40 cellular contexts compared by ENCODE assay signal in the genomic region with DNA sequence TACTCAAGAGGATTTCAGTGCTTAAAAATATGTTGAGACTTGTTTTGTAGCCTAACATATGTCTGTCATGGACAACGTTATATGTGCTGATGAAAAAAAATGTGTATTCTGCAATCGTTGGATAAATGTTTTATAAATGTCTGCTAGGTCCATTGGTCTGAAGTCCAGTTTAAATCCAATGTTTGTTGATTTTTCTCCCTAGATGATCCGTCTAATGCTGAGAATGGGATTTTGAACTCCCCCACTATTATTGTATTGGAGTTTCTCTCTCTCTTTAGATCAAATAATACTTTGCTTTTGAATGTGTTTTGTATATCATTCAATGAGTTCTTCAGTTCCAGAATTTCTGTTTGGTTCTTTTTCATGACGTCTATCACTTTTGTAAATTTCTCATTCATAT. TPM values are rescaled to one million over a fixed set of nuclear protein-coding genes. Genes with fewer than 3 reads are reported as not detected.
"Had no signal": no experiment of that assay in that cellular context is flagged by ENCODE, and none has a peak within 500 bp of the region (broad histone marks: within the 10 kb centered on the region; RNA-seq: fewer than 3 reads in every experiment).

No MANE protein-coding gene starts in this region.

- ATAC-seq: activated CD4-positive, alpha-beta T cell treated with anti-CD3 and anti-CD28 coated beads for 36 hours; activated CD8-positive, alpha-beta memory T cell treated with anti-CD3 and anti-CD28 coated beads, Interleukin-2, amount 10 ng/mL, durations not matched to agents 7 days and 5 days; activated CD8-positive, alpha-beta T cell treated with anti-CD3 and anti-CD28 coated beads, Interleukin-2, amount 10 ng/mL, durations not matched to agents 7 days and 5 days; activated naive CD8-positive, alpha-beta T cell treated with anti-CD3 and anti-CD28 coated beads, Interleukin-2, amount 50 U/mL, for 24 hours; gastroesophageal sphincter; T-cell had no signal

- DNase-seq: activated CD4-positive, alpha-beta memory T cell treated with anti-CD3 and anti-CD28 coated beads for 36 hours; activated CD4-positive, alpha-beta T cell treated with anti-CD3 and anti-CD28 coated beads for 36 hours; activated CD4-positive, alpha-beta T cell treated with anti-CD3 and anti-CD28 coated beads, Interleukin-2, amount 10 ng/mL, durations not matched to agents 24 days and 14 days; activated CD4-positive, CD25-positive, alpha-beta regulatory T cell; activated CD4-positive, CD25-positive, alpha-beta regulatory T cell treated with anti-CD3 and anti-CD28 coated beads, Interleukin-2, amount 50 U/mL, for 72 hours; activated CD8-positive, alpha-beta memory T cell treated with anti-CD3 and anti-CD28 coated beads, Interleukin-2, amount 10 ng/mL, durations not matched to agents 7 days and 5 days; activated CD8-positive, alpha-beta memory T cell treated with anti-CD3 and anti-CD28 coated beads, Interleukin-2, amount 50 U/mL, for 4 hours; activated CD8-positive, alpha-beta T cell treated with anti-CD3 and anti-CD28 coated beads, Interleukin-2, amount 10 ng/mL, durations not matched to agents 7 days and 5 days; activated effector memory CD4-positive, alpha-beta T cell treated with anti-CD3 and anti-CD28 coated beads, Interleukin-2, amount 50 U/mL, for 16 hours; activated naive CD4-positive, alpha-beta T cell treated with anti-CD3 and anti-CD28 coated beads for 36 hours; activated naive CD8-positive, alpha-beta T cell treated with anti-CD3 and anti-CD28 coated beads for 36 hours; activated naive CD8-positive, alpha-beta T cell treated with anti-CD3 and anti-CD28 coated beads, Interleukin-2, amount 50 U/mL, for 24 hours; activated T-cell treated with anti-CD3 and anti-CD28 coated beads, Interleukin-2, amount 50 U/mL, for 1 hour; activated T-cell treated with anti-CD3 and anti-CD28 coated beads, Interleukin-2, amount 50 U/mL, for 48 hours; adrenal gland; amygdala; aorta; dorsolateral prefrontal cortex; effector memory CD4-positive, alpha-beta T cell; endodermal cell; erythroblast; foreskin melanocyte; SW 1271; T-cell; T1000 had no signal

- H3K27ac ChIP-seq: adrenal gland, breast epithelium, cardiac muscle cell, coronary artery, dorsolateral prefrontal cortex, esophagus muscularis mucosa, gastroesophageal sphincter had no signal

- H3K4me1 ChIP-seq: adrenal gland, breast epithelium, gastroesophageal sphincter had no signal

- H3K27ac Mint-ChIP-seq: activated CD4-positive, alpha-beta memory T cell treated with anti-CD3 and anti-CD28 coated beads for 36 hours; activated CD4-positive, alpha-beta T cell treated with anti-CD3 and anti-CD28 coated beads for 36 hours; activated CD4-positive, alpha-beta T cell treated with anti-CD3 and anti-CD28 coated beads, Interleukin-2, amount 10 ng/mL, durations not matched to agents 24 days and 14 days; activated CD8-positive, alpha-beta memory T cell treated with anti-CD3 and anti-CD28 coated beads, Interleukin-2, amount 10 ng/mL, durations not matched to agents 7 days and 5 days; activated CD8-positive, alpha-beta T cell treated with anti-CD3 and anti-CD28 coated beads, Interleukin-2, amount 10 ng/mL, durations not matched to agents 7 days and 5 days; activated naive CD4-positive, alpha-beta T cell treated with anti-CD3 and anti-CD28 coated beads for 36 hours; activated naive CD4-positive, alpha-beta T cell treated with anti-CD3 and anti-CD28 coated beads, Interleukin-2, amount 50 U/mL, for 24 hours; activated naive CD8-positive, alpha-beta T cell treated with anti-CD3 and anti-CD28 coated beads for 36 hours; activated naive CD8-positive, alpha-beta T cell treated with anti-CD3 and anti-CD28 coated beads, Interleukin-2, amount 50 U/mL, for 24 hours; activated T-helper 1 cell treated with anti-CD3 and anti-CD28 coated beads, Interleukin-12 subunit alpha, Interleukin-12 subunit beta, Interleukin-2, Interleukin-4 antibody, amounts not matched to agents 30 ng/mL and 10 ng/mL and 1 ng/mL, durations not matched to agents 14 hours and 24 hours and 36 hours; activated T-helper 2 cell treated with anti-CD3 and anti-CD28 coated beads, Interferon-gamma antibody, Interleukin-2, Interleukin-4, amounts not matched to agents 10 μg/mL and 5 μg/mL and 100 μg/mL, durations not matched to agents 14 hours and 24 hours and 36 hours; brain; dendritic cell treated with granulocyte-macrophage colony-stimulating factor and Interleukin-4, amounts not matched to agents 40 ng/mL and 50 ng/mL, for 4 days; endodermal cell; T-cell; T-helper 1 cell treated with Interleukin-12 subunit alpha and Interleukin-12 subunit beta and Interleukin-4 antibody, amounts not matched to agents 30 μg/mL and 1 μg/mL, for 36 hours had no signal

- H3K36me3 ChIP-seq: adrenal gland, breast epithelium, cardiac muscle cell, esophagus muscularis mucosa, gastroesophageal sphincter had no signal

- H3K4me3 ChIP-seq: adrenal gland, breast epithelium, cardiac muscle cell, coronary artery, dorsolateral prefrontal cortex, esophagus muscularis mucosa, gastroesophageal sphincter had no signal

- H3K4me3 Mint-ChIP-seq: activated CD4-positive, alpha-beta memory T cell treated with anti-CD3 and anti-CD28 coated beads for 36 hours; activated CD4-positive, alpha-beta T cell treated with anti-CD3 and anti-CD28 coated beads for 36 hours; activated CD4-positive, alpha-beta T cell treated with anti-CD3 and anti-CD28 coated beads, Interleukin-2, amount 10 ng/mL, durations not matched to agents 24 days and 14 days; activated CD8-positive, alpha-beta memory T cell treated with anti-CD3 and anti-CD28 coated beads, Interleukin-2, amount 10 ng/mL, durations not matched to agents 7 days and 5 days; activated CD8-positive, alpha-beta T cell treated with anti-CD3 and anti-CD28 coated beads, Interleukin-2, amount 10 ng/mL, durations not matched to agents 7 days and 5 days; activated naive CD4-positive, alpha-beta T cell treated with anti-CD3 and anti-CD28 coated beads for 36 hours; activated naive CD4-positive, alpha-beta T cell treated with anti-CD3 and anti-CD28 coated beads, Interleukin-2, amount 50 U/mL, for 24 hours; activated naive CD8-positive, alpha-beta T cell treated with anti-CD3 and anti-CD28 coated beads for 36 hours; activated naive CD8-positive, alpha-beta T cell treated with anti-CD3 and anti-CD28 coated beads, Interleukin-2, amount 50 U/mL, for 24 hours; activated T-helper 1 cell treated with anti-CD3 and anti-CD28 coated beads, Interleukin-12 subunit alpha, Interleukin-12 subunit beta, Interleukin-2, Interleukin-4 antibody, amounts not matched to agents 30 ng/mL and 10 ng/mL and 1 ng/mL, durations not matched to agents 14 hours and 24 hours and 36 hours; brain; central memory CD8-positive, alpha-beta T cell; dendritic cell treated with granulocyte-macrophage colony-stimulating factor and Interleukin-4, amounts not matched to agents 40 ng/mL and 50 ng/mL, for 4 days; endodermal cell; T-cell; T-helper 1 cell treated with Interleukin-12 subunit alpha and Interleukin-12 subunit beta and Interleukin-4 antibody, amounts not matched to agents 30 μg/mL and 1 μg/mL, for 36 hours had no signal

- H3K27me3 ChIP-seq: adrenal gland, breast epithelium, cardiac muscle cell, dorsolateral prefrontal cortex, esophagus muscularis mucosa, gastroesophageal sphincter had no signal

- H3K9me3 Mint-ChIP-seq: dendritic cell treated with granulocyte-macrophage colony-stimulating factor and Interleukin-4, amounts not matched to agents 40 ng/mL and 50 ng/mL, for 4 days had no signal

- H3K4me1 Mint-ChIP-seq: activated CD4-positive, alpha-beta T cell treated with anti-CD3 and anti-CD28 coated beads, Interleukin-2, amount 10 ng/mL, durations not matched to agents 24 days and 14 days; activated CD8-positive, alpha-beta memory T cell treated with anti-CD3 and anti-CD28 coated beads, Interleukin-2, amount 10 ng/mL, durations not matched to agents 7 days and 5 days; brain had no signal

- H3K27me3 Mint-ChIP-seq: activated CD4-positive, alpha-beta memory T cell treated with anti-CD3 and anti-CD28 coated beads for 36 hours; activated CD4-positive, alpha-beta T cell treated with anti-CD3 and anti-CD28 coated beads for 36 hours; activated CD4-positive, alpha-beta T cell treated with anti-CD3 and anti-CD28 coated beads, Interleukin-2, amount 10 ng/mL, durations not matched to agents 24 days and 14 days; activated CD8-positive, alpha-beta memory T cell treated with anti-CD3 and anti-CD28 coated beads, Interleukin-2, amount 10 ng/mL, durations not matched to agents 7 days and 5 days; activated naive CD4-positive, alpha-beta T cell treated with anti-CD3 and anti-CD28 coated beads, Interleukin-2, amount 50 U/mL, for 24 hours; activated naive CD8-positive, alpha-beta T cell treated with anti-CD3 and anti-CD28 coated beads for 36 hours; activated naive CD8-positive, alpha-beta T cell treated with anti-CD3 and anti-CD28 coated beads, Interleukin-2, amount 50 U/mL, for 24 hours; brain; central memory CD8-positive, alpha-beta T cell; dendritic cell treated with granulocyte-macrophage colony-stimulating factor and Interleukin-4, amounts not matched to agents 40 ng/mL and 50 ng/mL, for 4 days; T-cell had no signal

RNA-seq across cellular contexts. Expression of a gene that starts 51.2 kb away (rescaled TPM):
- total RNA-seq: activated CD4-positive, alpha-beta memory T cell treated with anti-CD3 and anti-CD28 coated beads for 36 hours; activated CD4-positive, alpha-beta T cell treated with anti-CD3 and anti-CD28 coated beads for 36 hours; activated CD4-positive, alpha-beta T cell treated with anti-CD3 and anti-CD28 coated beads, Interleukin-2, amount 10 ng/mL, durations not matched to agents 24 days and 14 days; activated CD8-positive, alpha-beta memory T cell treated with anti-CD3 and anti-CD28 coated beads for 36 hours; activated CD8-positive, alpha-beta memory T cell treated with anti-CD3 and anti-CD28 coated beads, Interleukin-2, amount 10 ng/mL, durations not matched to agents 7 days and 5 days; activated CD8-positive, alpha-beta T cell treated with anti-CD3 and anti-CD28 coated beads, Interleukin-2, amount 10 ng/mL, durations not matched to agents 7 days and 5 days; activated naive CD4-positive, alpha-beta T cell treated with anti-CD3 and anti-CD28 coated beads for 36 hours; activated naive CD8-positive, alpha-beta T cell treated with anti-CD3 and anti-CD28 coated beads for 36 hours; activated T-helper 1 cell treated with anti-CD3 and anti-CD28 coated beads, Interleukin-12 subunit alpha, Interleukin-12 subunit beta, Interleukin-2, Interleukin-4 antibody, amounts not matched to agents 30 ng/mL and 10 ng/mL and 1 ng/mL, durations not matched to agents 14 hours and 24 hours and 36 hours; activated T-helper 2 cell treated with anti-CD3 and anti-CD28 coated beads, Interferon-gamma antibody, Interleukin-2, Interleukin-4, amounts not matched to agents 10 μg/mL and 5 μg/mL and 100 μg/mL, durations not matched to agents 14 hours and 24 hours and 36 hours; aorta; breast epithelium; esophagus muscularis mucosa; glomerular endothelial cell; T-cell; T-helper 2 cell treated with Interferon-gamma antibody and Interleukin-4, amounts not matched to agents 100 ng/mL and 5 ng/mL, for 36 hours had no signal
